12 cellular contexts compared by ENCODE assay signal in genomic region chr10:88066876-88067275, GRCh38.
DNase-seq lines count a peak whose midpoint lies in the region; ATAC-seq and TF ChIP-seq lines count a peak whose summit lies in the region.
"Had no signal": no experiment of that assay in that cellular context is flagged by ENCODE, and none has a peak within 500 bp of the region (broad histone marks: within the 10 kb centered on the region; RNA-seq: fewer than 3 reads in every experiment).

No MANE protein-coding gene starts in this region.

- no CpG with 5 or more reads among the region's 6 CpGs for WGBS in neuronal stem cell (ENCODE audit: extremely low coverage in 2 of 2, insufficient read length in 2 of 2, insufficient replicate concordance in 1 of 2), 2 donors

- DNase-seq in CD8-positive, alpha-beta T cell, result peak in 3 of 7 experiments; percentile 14 to 52 (median 28)
- DNase-seq in KBM-7, result peak; percentile 82
- DNase-seq in activated CD4-positive, alpha-beta memory T cell treated with anti-CD3 and anti-CD28 coated beads, Interleukin-2, amount 10 ng/mL, durations not matched to agents 7 days and 5 days, result no peak
- peak in 1 of 3 donors; percentile 19 for DNase-seq in mucosa of descending colon
- no peak for DNase-seq in GDM1 (lab: John Stamatoyannopoulos, UW)
- no peak for DNase-seq in type B pancreatic cell (ENCODE audit: extremely low spot score, unreplicated experiment)
- no peak for DNase-seq in stimulated activated CD4-positive, alpha-beta T cell treated with anti-CD3 and anti-CD28 coated beads, Interleukin-12 subunit alpha, Interleukin-12 subunit beta, amount 100 ng/mL, for 4 hours
- DNase-seq in neuronal stem cell (ENCODE audit: low spot score), result no peak
- DNase-seq: NCI-H1105, uterus had no signal

- peak overlapping the region; percentile 88 for H3K27ac Mint-ChIP-seq in CD8-positive, alpha-beta T cell
- H3K27ac Mint-ChIP-seq in activated CD4-positive, alpha-beta memory T cell treated with anti-CD3 and anti-CD28 coated beads, Interleukin-2, amount 10 ng/mL, durations not matched to agents 7 days and 5 days, result peak overlapping the region; percentile 9
- H3K27ac Mint-ChIP-seq in type B pancreatic cell, result no peak overlapping the region

- no peaks in the 10 kb centered on the region for H3K9me3 ChIP-seq in CD8-positive, alpha-beta T cell (ENCODE audit: low read length)
- H3K9me3 ChIP-seq in mucosa of descending colon (no peaks in the 10 kb centered on the region), neuronal stem cell (replicated peaks in 1 of 2; ENCODE audit: control insufficient read depth in 2 of 2, insufficient read depth in 1 of 2, low read depth in 1 of 2, low read length in 2 of 2) (no peaks in the 10 kb centered on the region)
- H3K9me3 ChIP-seq: HAP-1, uterus had no signal

- H3K36me3 ChIP-seq in CD8-positive, alpha-beta T cell (ENCODE audit: insufficient read depth, low read length), result no peaks in the 10 kb centered on the region
- H3K36me3 ChIP-seq in mucosa of descending colon (ENCODE audit: low read depth) (no peaks in the 10 kb centered on the region), neuronal stem cell (replicated peaks in 1 of 2; ENCODE audit: control insufficient read depth in 2 of 2, insufficient read depth in 2 of 2, low read length in 2 of 2) (no peaks in the 10 kb centered on the region)
- H3K36me3 ChIP-seq: HAP-1, uterus had no signal

- H2BK5ac ChIP-seq in neuronal stem cell (ENCODE audit: low read length), result no peak overlapping the region

- no peaks in the 10 kb centered on the region for H3K9me3 Mint-ChIP-seq in CD8-positive, alpha-beta T cell
- H3K9me3 Mint-ChIP-seq in activated CD4-positive, alpha-beta memory T cell treated with anti-CD3 and anti-CD28 coated beads, Interleukin-2, amount 10 ng/mL, durations not matched to agents 7 days and 5 days, result peaks cover 3% of the 10 kb centered on the region
- peaks cover 5% of the 10 kb centered on the region for H3K9me3 Mint-ChIP-seq in type B pancreatic cell

- no peak overlapping the region for H3K4ac ChIP-seq in neuronal stem cell (ENCODE audit: low read length)

- POLR2A ChIA-PET in CD8-positive, alpha-beta T cell (lab: Charles Lee), result interaction anchor here (1.1 to 1.5 kb wide), 3 partner anchors 12 to 205 kb away, joined by 3 to 4 read pairs (median 4); no protein-coding TSS in a partner anchor
- POLR2A ChIA-PET in activated CD4-positive, alpha-beta memory T cell treated with anti-CD3 and anti-CD28 coated beads, Interleukin-2, amount 10 ng/mL, durations not matched to agents 7 days and 5 days (lab: Charles Lee), result interaction anchor here (0.7 to 3.4 kb wide), 2 partner anchors 25 to 204 kb away, joined by 4 to 16 read pairs; partner anchors contain the start of genes KLLN and PTEN

- peaks cover 76% of the 10 kb centered on the region for H3K4me1 ChIP-seq in CD8-positive, alpha-beta T cell (ENCODE audit: insufficient read depth, low read length)
- H3K4me1 ChIP-seq in mucosa of descending colon (ENCODE audit: low read depth) (peaks cover 7% of the 10 kb centered on the region), neuronal stem cell (ENCODE audit: control insufficient read depth in 2 of 2, insufficient read depth in 1 of 2, low read depth in 1 of 2, low read length in 2 of 2) (peaks cover 0 to 5% of the 10 kb centered on the region in 2 donors)
- H3K4me1 ChIP-seq: HAP-1 had no signal

- TF ChIP-seq CTCF in CD8-positive, alpha-beta T cell (IDR thresholded peaks at IDR 0.05), result no peak
- TF ChIP-seq CTCF in mucosa of descending colon (IDR thresholded peaks at IDR 0.05) (no peak), type B pancreatic cell (conservative IDR thresholded peaks at IDR 0.05) (no peak)

- H3K27me3 Mint-ChIP-seq in CD8-positive, alpha-beta T cell (ENCODE audit: low read depth), result no peaks in the 10 kb centered on the region
- peaks cover 2% of the 10 kb centered on the region for H3K27me3 Mint-ChIP-seq in activated CD4-positive, alpha-beta memory T cell treated with anti-CD3 and anti-CD28 coated beads, Interleukin-2, amount 10 ng/mL, durations not matched to agents 7 days and 5 days
- H3K27me3 Mint-ChIP-seq in type B pancreatic cell, result no peaks in the 10 kb centered on the region

- peaks cover 82% of the 10 kb centered on the region for H3K4me1 Mint-ChIP-seq in CD8-positive, alpha-beta T cell (ENCODE audit: low read depth)
- H3K4me1 Mint-ChIP-seq in activated CD4-positive, alpha-beta memory T cell treated with anti-CD3 and anti-CD28 coated beads, Interleukin-2, amount 10 ng/mL, durations not matched to agents 7 days and 5 days, result peaks cover 44% of the 10 kb centered on the region
- peaks cover 38% of the 10 kb centered on the region for H3K4me1 Mint-ChIP-seq in type B pancreatic cell (ENCODE audit: unreplicated experiment)

- no peak overlapping the region for H3K4me2 ChIP-seq in neuronal stem cell (ENCODE audit: insufficient read depth, low read length, poor library complexity, severe bottlenecking)

- no peak overlapping the region for H4K91ac ChIP-seq in neuronal stem cell (ENCODE audit: low read depth, low read length, poor library complexity)

- H3K23ac ChIP-seq in neuronal stem cell (ENCODE audit: low read depth, low read length, poor library complexity), result no peak overlapping the region

- H3K4me3 Mint-ChIP-seq in CD8-positive, alpha-beta T cell, result peak overlapping the region; percentile 20
- H3K4me3 Mint-ChIP-seq in activated CD4-positive, alpha-beta memory T cell treated with anti-CD3 and anti-CD28 coated beads, Interleukin-2, amount 10 ng/mL, durations not matched to agents 7 days and 5 days, result no peak overlapping the region
- H3K4me3 Mint-ChIP-seq in type B pancreatic cell, result no peak overlapping the region

- no peak overlapping the region for H3K9ac ChIP-seq in neuronal stem cell (ENCODE audit: low read depth, low read length, poor library complexity)

- H4K8ac ChIP-seq in neuronal stem cell (ENCODE audit: low read depth, low read length), result no peak overlapping the region

- peak overlapping the region; percentile 16 for H3K27ac ChIP-seq in CD8-positive, alpha-beta T cell (ENCODE audit: low read depth, low read length)
- H3K27ac ChIP-seq in neuronal stem cell (replicated peaks; ENCODE audit: low read length), result no peak overlapping the region
- H3K27ac ChIP-seq: RWPE1, uterus had no signal

- H3K79me1 ChIP-seq in neuronal stem cell (ENCODE audit: low read depth, low read length), result no peaks in the 10 kb centered on the region

- H3K36me3 Mint-ChIP-seq in CD8-positive, alpha-beta T cell, result no peaks in the 10 kb centered on the region
- peaks cover 9% of the 10 kb centered on the region for H3K36me3 Mint-ChIP-seq in activated CD4-positive, alpha-beta memory T cell treated with anti-CD3 and anti-CD28 coated beads, Interleukin-2, amount 10 ng/mL, durations not matched to agents 7 days and 5 days (ENCODE audit: low read depth)
- no peaks in the 10 kb centered on the region for H3K36me3 Mint-ChIP-seq in type B pancreatic cell

- no peak overlapping the region for H3K4me3 ChIP-seq in CD8-positive, alpha-beta T cell (ENCODE audit: low read depth, low read length)
- H3K4me3 ChIP-seq in mucosa of descending colon (no peak overlapping the region), neuronal stem cell (ENCODE audit: low read length in 2 of 2) (no peak overlapping the region)
- H3K4me3 ChIP-seq: HAP-1, uterus had no signal

- CTCF ChIA-PET in CD8-positive, alpha-beta T cell (lab: Charles Lee), result interaction anchor here (0.8 to 4.4 kb wide), 3 partner anchors 12 to 323 kb away, joined by 3 to 14 read pairs (median 4); no protein-coding TSS in a partner anchor
- CTCF ChIA-PET in activated CD4-positive, alpha-beta memory T cell treated with anti-CD3 and anti-CD28 coated beads, Interleukin-2, amount 10 ng/mL, durations not matched to agents 7 days and 5 days (lab: Charles Lee), result interaction anchor here (0.9 kb wide), 1 partner anchor 318 kb away, joined by 3 read pairs; no protein-coding TSS in a partner anchor

- no peak overlapping the region for H3K18ac ChIP-seq in neuronal stem cell (ENCODE audit: low read length)

- no peak overlapping the region for H2AK5ac ChIP-seq in neuronal stem cell (ENCODE audit: low read depth, low read length)

- H2AFZ ChIP-seq in neuronal stem cell (ENCODE audit: low read length), result no peak overlapping the region

- H3K27me3 ChIP-seq in CD8-positive, alpha-beta T cell (ENCODE audit: insufficient read depth, low read length), result no peaks in the 10 kb centered on the region
- no peaks in the 10 kb centered on the region for H3K27me3 ChIP-seq in neuronal stem cell (ENCODE audit: control insufficient read depth in 3 of 3, insufficient read depth in 3 of 3, low read depth in 1 of 3, low read length in 3 of 3)
- H3K27me3 ChIP-seq: uterus had no signal

- ATAC-seq in CD8-positive, alpha-beta T cell, result peak; percentile 32
- peak; percentile 58 for ATAC-seq in mucosa of descending colon

- H2BK12ac ChIP-seq in neuronal stem cell (ENCODE audit: low read length), result no peak overlapping the region

- H3K14ac ChIP-seq in neuronal stem cell (ENCODE audit: low read length), result no peak overlapping the region

- intact Hi-C loops in CD8-positive, alpha-beta T cell (cut with DNase I, micrococcal nuclease), result loop anchor here in 1 of 2 experiments (1.0 kb wide), 1 partner anchor 205 kb away; no protein-coding TSS in a partner anchor
- intact Hi-C loops in mucosa of descending colon (cut with DNase I, micrococcal nuclease), result no loop called here

- no peak overlapping the region for H2BK120ac ChIP-seq in neuronal stem cell (ENCODE audit: low read depth, low read length)

- in situ Hi-C loops in KBM-7 (cut with MboI; ENCODE audit: low pct_unique_long_range_greater_than_20kb, low sequenced_read_pairs), result no loop called here

- H2BK15ac ChIP-seq in neuronal stem cell (ENCODE audit: low read length), result no peak overlapping the region
